Comparison of ENCODE assay signal across 11 cellular contexts in the genomic region with DNA sequence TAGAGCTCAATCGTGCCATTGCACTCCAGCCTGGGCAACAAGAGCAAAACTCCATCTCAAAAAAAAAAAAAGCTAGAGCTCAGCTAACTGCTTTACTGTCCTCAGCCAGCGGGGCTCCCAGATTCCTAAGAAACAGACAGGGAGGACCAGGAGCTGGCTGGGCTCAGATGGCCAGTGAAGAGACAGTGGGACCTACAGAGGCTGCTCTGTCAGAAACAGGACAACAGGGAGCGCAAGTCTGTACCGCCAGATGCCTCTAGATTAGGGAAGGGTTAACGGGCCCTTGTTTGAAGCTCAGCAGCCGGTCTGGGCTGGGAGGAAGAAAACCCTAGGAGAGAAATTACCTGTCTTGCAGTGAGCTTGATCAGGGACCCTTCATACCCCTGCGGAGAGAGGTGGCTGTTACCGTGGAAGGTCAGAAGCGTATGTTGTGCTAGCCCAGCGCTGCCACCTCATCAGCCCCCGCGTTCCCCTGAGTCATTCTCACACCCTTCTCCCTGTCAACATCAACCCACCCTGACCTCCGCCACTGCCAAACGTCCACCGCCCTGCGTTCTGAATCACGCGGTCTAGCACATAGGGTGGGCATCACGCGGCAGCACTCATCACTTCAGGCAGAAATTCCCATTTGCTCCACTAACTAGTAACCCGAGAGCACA. TPM values are rescaled to one million over a fixed set of nuclear protein-coding genes. Genes with fewer than 3 reads are reported as not detected.
DNase-seq lines count a peak whose midpoint lies in the region; ATAC-seq and TF ChIP-seq lines count a peak whose summit lies in the region.
"Had no signal": no experiment of that assay in that cellular context is flagged by ENCODE, and none has a peak within 500 bp of the region (broad histone marks: within the 10 kb centered on the region; RNA-seq: fewer than 3 reads in every experiment).

No MANE protein-coding gene starts in this region.

- TF ChIP-seq CTCF in coronary artery (IDR thresholded peaks at IDR 0.05) (no peak), GM13977 (IDR thresholded peaks at IDR 0.05; ENCODE audit: extremely low read depth, insufficient read depth, missing control alignments) (no peak)

- H3K27me3 Mint-ChIP-seq in activated CD4-positive, alpha-beta T cell treated with anti-CD3 and anti-CD28 coated beads for 36 hours: peaks cover 3% of the 10 kb centered on the region
- peaks cover 5 to 19% of the 10 kb centered on the region in 2 donors for H3K27me3 Mint-ChIP-seq in T-cell
- H3K27me3 Mint-ChIP-seq: progenitor cell of endocrine pancreas had no signal

- POLR2A ChIA-PET in activated CD4-positive, alpha-beta T cell treated with anti-CD3 and anti-CD28 coated beads for 36 hours (lab: Charles Lee): interaction anchor here (0.6 kb wide), 1 partner anchor 370 kb away, joined by 5 read pairs; no protein-coding TSS in a partner anchor
- POLR2A ChIA-PET in T-cell (lab: Charles Lee): no interaction called here

- intact Hi-C loops in Right ventricle myocardium inferior (cut with DNase I): no loop called here
- intact Hi-C loops in cardiac septum (cut with DNase I): loop anchor here (2.0 kb wide), 1 partner anchor 53 kb away; no protein-coding TSS in a partner anchor
- intact Hi-C loops in activated CD4-positive, alpha-beta T cell treated with anti-CD3 and anti-CD28 coated beads for 36 hours (cut with DNase I, micrococcal nuclease): no loop called here

- H3K9me3 Mint-ChIP-seq in activated CD4-positive, alpha-beta T cell treated with anti-CD3 and anti-CD28 coated beads for 36 hours (ENCODE audit: low read depth): no peaks in the 10 kb centered on the region
- H3K9me3 Mint-ChIP-seq in T-cell: no peaks in the 10 kb centered on the region
- H3K9me3 Mint-ChIP-seq: activated CD4-positive, alpha-beta memory T cell treated with anti-CD3 and anti-CD28 coated beads, Interleukin-2, amount 10 ng/mL, durations not matched to agents 7 days and 5 days had no signal

- H3K4me3 ChIP-seq in coronary artery: peak overlapping the region; percentile 14

- no peak for DNase-seq in Right ventricle myocardium inferior (ENCODE audit: missing footprints)
- DNase-seq in cardiac septum (ENCODE audit: low spot score): no peak
- DNase-seq in coronary artery (ENCODE audit: low spot score): no peak
- peak; percentile 91 for DNase-seq in islet precursor cell
- no peak for DNase-seq in activated CD4-positive, alpha-beta T cell treated with anti-CD3 and anti-CD28 coated beads for 36 hours
- no peak for DNase-seq in T-cell
- no peak for DNase-seq in GM13977 (ENCODE audit: low spot score)
- DNase-seq in medulla oblongata (ENCODE audit: extremely low spot score): no peak
- DNase-seq: activated CD4-positive, alpha-beta memory T cell treated with anti-CD3 and anti-CD28 coated beads, Interleukin-2, amount 10 ng/mL, durations not matched to agents 7 days and 5 days; central memory CD4-positive, alpha-beta T cell had no signal

- no peak overlapping the region for H3K4me3 Mint-ChIP-seq in activated CD4-positive, alpha-beta T cell treated with anti-CD3 and anti-CD28 coated beads for 36 hours
- no peak overlapping the region for H3K4me3 Mint-ChIP-seq in T-cell
- H3K4me3 Mint-ChIP-seq: activated CD4-positive, alpha-beta memory T cell treated with anti-CD3 and anti-CD28 coated beads, Interleukin-2, amount 10 ng/mL, durations not matched to agents 7 days and 5 days had no signal

- no peak overlapping the region for H3K27ac Mint-ChIP-seq in activated CD4-positive, alpha-beta T cell treated with anti-CD3 and anti-CD28 coated beads for 36 hours
- no peak overlapping the region for H3K27ac Mint-ChIP-seq in T-cell
- H3K27ac Mint-ChIP-seq: activated CD4-positive, alpha-beta memory T cell treated with anti-CD3 and anti-CD28 coated beads, Interleukin-2, amount 10 ng/mL, durations not matched to agents 7 days and 5 days; progenitor cell of endocrine pancreas had no signal

- CTCF ChIA-PET in activated CD4-positive, alpha-beta T cell treated with anti-CD3 and anti-CD28 coated beads for 36 hours (lab: Charles Lee): interaction anchor here (0.5 to 0.6 kb wide), 4 partner anchors 30 to 316 kb away, joined by 3 read pairs; no protein-coding TSS in a partner anchor
- CTCF ChIA-PET in T-cell (lab: Charles Lee): no interaction called here

- ATAC-seq in Right ventricle myocardium inferior: peak; percentile 40
- no peak for ATAC-seq in activated CD4-positive, alpha-beta T cell treated with anti-CD3 and anti-CD28 coated beads for 36 hours
- no peak for ATAC-seq in T-cell (replicated peaks in 1 of 4)

- no peaks in the 10 kb centered on the region for H3K4me1 Mint-ChIP-seq in activated CD4-positive, alpha-beta T cell treated with anti-CD3 and anti-CD28 coated beads for 36 hours
- H3K4me1 Mint-ChIP-seq in T-cell: no peaks in the 10 kb centered on the region
- H3K4me1 Mint-ChIP-seq: activated CD4-positive, alpha-beta memory T cell treated with anti-CD3 and anti-CD28 coated beads, Interleukin-2, amount 10 ng/mL, durations not matched to agents 7 days and 5 days had no signal

- H3K27ac ChIP-seq in coronary artery: peak overlapping the region; percentile 14 to 65

- in situ Hi-C loops in GM13977 (cut with MboI; ENCODE audit: low pct_unique_long_range_greater_than_20kb, low sequenced_read_pairs, unreplicated experiment): no loop called here

- H3K36me3 Mint-ChIP-seq in activated CD4-positive, alpha-beta T cell treated with anti-CD3 and anti-CD28 coated beads for 36 hours (ENCODE audit: low read depth): no peaks in the 10 kb centered on the region
- H3K36me3 Mint-ChIP-seq in T-cell: no peaks in the 10 kb centered on the region

RNA-seq across cellular contexts. Expression of a gene that starts 25.3 kb away (rescaled TPM):
- total RNA-seq in Right ventricle myocardium inferior (255 TPM), cardiac septum (242 TPM), T-cell (under 1 TPM in 3 of 5 donors, not detected in 2; 0.16 to 0.26 (median 0.20) TPM)
- not detected for total RNA-seq in activated CD4-positive, alpha-beta T cell treated with anti-CD3 and anti-CD28 coated beads for 36 hours
- total RNA-seq: activated CD4-positive, alpha-beta memory T cell treated with anti-CD3 and anti-CD28 coated beads, Interleukin-2, amount 10 ng/mL, durations not matched to agents 7 days and 5 days had no signal

Comparison
In these comparisons a context has a peak if more than half of its experiments do, and no peak if none do; other contexts are left out.
1. RNA of a gene that starts 25.3 kb away (total RNA-seq): 255 TPM in Right ventricle myocardium inferior (single experiment) and 242 TPM in cardiac septum (single experiment); 0.16 to 0.26 TPM in T-cell and not detected in activated CD4-positive, alpha-beta T cell treated with anti-CD3 and anti-CD28 coated beads for 36 hours; every median in the first group is over 100 times any median in the second.